Comparison of ENCODE assay signal across 10 cellular contexts in the genomic region with DNA sequence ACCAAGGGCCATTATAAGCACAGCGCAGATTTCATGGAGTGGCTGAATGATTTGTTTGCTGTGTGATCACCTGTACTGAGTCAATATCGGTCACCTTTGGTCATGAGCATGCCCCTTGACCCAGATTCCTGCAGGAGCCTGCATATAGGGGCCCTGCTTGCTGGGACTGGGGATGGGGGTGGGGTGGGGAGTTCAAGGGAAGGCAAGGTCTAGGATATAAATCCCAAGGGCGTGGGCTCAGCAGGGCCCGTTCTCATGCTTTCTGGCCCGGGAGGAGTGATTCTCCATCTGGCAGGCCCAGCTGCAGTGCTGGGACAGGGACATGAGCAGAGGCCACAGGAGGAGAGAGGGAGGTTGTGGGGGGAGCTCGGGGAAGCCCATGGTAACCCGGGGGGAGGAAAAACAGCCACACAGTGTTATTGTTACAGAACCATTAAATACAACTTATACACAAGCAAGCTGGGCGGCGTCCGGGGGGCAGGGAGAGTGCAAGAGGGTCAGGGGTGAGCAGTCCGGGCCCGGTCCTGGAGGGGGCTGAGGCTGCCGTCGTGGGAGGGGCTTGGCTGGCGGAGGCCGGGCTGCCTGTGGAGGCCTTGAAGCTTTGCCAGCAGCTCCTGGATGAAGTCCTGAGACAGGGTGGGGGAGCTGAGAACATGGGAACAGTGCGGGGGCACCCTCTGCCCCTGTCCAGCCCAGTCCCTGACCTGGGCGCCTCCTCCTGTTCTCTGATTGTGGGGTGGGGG. TPM values are rescaled to one million over a fixed set of nuclear protein-coding genes. Genes with fewer than 3 reads are reported as not detected.
DNase-seq lines count a peak whose midpoint lies in the region; ATAC-seq and TF ChIP-seq lines count a peak whose summit lies in the region.
"Had no signal": no experiment of that assay in that cellular context is flagged by ENCODE, and none has a peak within 500 bp of the region (broad histone marks: within the 10 kb centered on the region; RNA-seq: fewer than 3 reads in every experiment).

No MANE protein-coding gene starts in this region.

- H3K4me3 ChIP-seq in thoracic aorta = peak overlapping the region; percentile 90

- H3K36me3 ChIP-seq in thoracic aorta = peaks cover 3% of the 10 kb centered on the region

- DNase-seq in NCI-H524 treated with DMSO at 0.1 percent for 48 hours (lab: John Stamatoyannopoulos, UW) (peak; percentile 68), epithelial cell of prostate (ENCODE audit: low read depth, low spot score) (no peak), mesothelial cell of epicardium (ENCODE audit: low spot score in 2 of 2, unreplicated experiment in 2 of 2) (no peak), thoracic aorta (ENCODE audit: low spot score) (peak; percentile 61), OCI-M1 (lab: John Stamatoyannopoulos, UW) (no peak), T1000 (lab: John Stamatoyannopoulos, UW) (no peak)
- DNase-seq in activated naive CD8-positive, alpha-beta T cell treated with anti-CD3 and anti-CD28 coated beads, Interleukin-2, amount 50 U/mL, for 24 hours = no peak
- DNase-seq: activated CD4-positive, alpha-beta T cell treated with anti-CD3 and anti-CD28 coated beads, Interleukin-2, amount 50 U/mL, for 1 hour; Karpas-422 had no signal

- no peaks in the 10 kb centered on the region for H3K9me3 ChIP-seq in thoracic aorta

- peaks cover 40% of the 10 kb centered on the region for H3K4me1 Mint-ChIP-seq in mesothelial cell of epicardium
- H3K4me1 Mint-ChIP-seq in activated naive CD8-positive, alpha-beta T cell treated with anti-CD3 and anti-CD28 coated beads, Interleukin-2, amount 50 U/mL, for 24 hours = peaks cover 11% of the 10 kb centered on the region

- H3K27ac ChIP-seq in epithelial cell of prostate = peak overlapping the region; percentile 66
- H3K27ac ChIP-seq in thoracic aorta = peak overlapping the region; percentile 95 to 98

- H3K27ac Mint-ChIP-seq in mesothelial cell of epicardium = peak overlapping the region; percentile 89
- no peak overlapping the region for H3K27ac Mint-ChIP-seq in activated naive CD8-positive, alpha-beta T cell treated with anti-CD3 and anti-CD28 coated beads, Interleukin-2, amount 50 U/mL, for 24 hours

- no peaks in the 10 kb centered on the region for H3K36me3 Mint-ChIP-seq in mesothelial cell of epicardium
- H3K36me3 Mint-ChIP-seq in activated naive CD8-positive, alpha-beta T cell treated with anti-CD3 and anti-CD28 coated beads, Interleukin-2, amount 50 U/mL, for 24 hours (ENCODE audit: low read depth) = no peaks in the 10 kb centered on the region

- no peaks in the 10 kb centered on the region for H3K9me3 Mint-ChIP-seq in mesothelial cell of epicardium
- H3K9me3 Mint-ChIP-seq in activated naive CD8-positive, alpha-beta T cell treated with anti-CD3 and anti-CD28 coated beads, Interleukin-2, amount 50 U/mL, for 24 hours = no peaks in the 10 kb centered on the region

- peaks cover 44 to 89% of the 10 kb centered on the region in 2 donors for H3K4me1 ChIP-seq in thoracic aorta (ENCODE audit: control insufficient read depth in 1 of 2, low read depth in 2 of 2)

- no peaks in the 10 kb centered on the region for H3K27me3 Mint-ChIP-seq in mesothelial cell of epicardium (ENCODE audit: low read depth)
- peaks cover 16% of the 10 kb centered on the region for H3K27me3 Mint-ChIP-seq in activated naive CD8-positive, alpha-beta T cell treated with anti-CD3 and anti-CD28 coated beads, Interleukin-2, amount 50 U/mL, for 24 hours

- ATAC-seq in thoracic aorta (ENCODE audit: insufficient number of reproducible peaks, low FRiP score, low read depth) (peak; percentile 14), GM19351 (IDR thresholded peaks at IDR 0.05; ENCODE audit: unreplicated experiment) (no peak)
- no peak for ATAC-seq in activated naive CD8-positive, alpha-beta T cell treated with anti-CD3 and anti-CD28 coated beads, Interleukin-2, amount 50 U/mL, for 24 hours

- H3K27me3 ChIP-seq in thoracic aorta (replicated peaks; ENCODE audit: insufficient read depth) = no peaks in the 10 kb centered on the region

- TF ChIP-seq CTCF in mesothelial cell of epicardium (IDR thresholded peaks at IDR 0.05; ENCODE audit: unreplicated experiment) = no peak
- no peak for TF ChIP-seq CTCF in thoracic aorta (IDR thresholded peaks at IDR 0.05)

- H3K4me3 Mint-ChIP-seq in mesothelial cell of epicardium = no peak overlapping the region
- no peak overlapping the region for H3K4me3 Mint-ChIP-seq in activated naive CD8-positive, alpha-beta T cell treated with anti-CD3 and anti-CD28 coated beads, Interleukin-2, amount 50 U/mL, for 24 hours

RNA-seq across cellular contexts. Expression of a gene that starts 5.2 kb away (rescaled TPM):
- total RNA-seq in mesothelial cell of epicardium = 13.6 to 14.8 TPM (median 13.8 TPM) in 3 replicates
- 100 to 1,000 TPM; 618 to 908 TPM for total RNA-seq in thoracic aorta

RNA-seq across cellular contexts. Expression of a gene that starts 13.4 kb away (rescaled TPM):
- 277 to 312 TPM (median 299 TPM) in 3 replicates for total RNA-seq in mesothelial cell of epicardium
- total RNA-seq in thoracic aorta = 100 to 1,000 TPM; 218 to 480 TPM

RNA-seq across cellular contexts. Expression of a gene that starts 27.0 kb away (rescaled TPM):
- 3.9 to 4.2 TPM (median 4.0 TPM) in 3 replicates for total RNA-seq in mesothelial cell of epicardium
- total RNA-seq in thoracic aorta = 1 to 10 TPM in 1 of 2 donors, under 1 TPM in 1; 0.85 to 1.2 TPM

RNA-seq across cellular contexts. Expression of a gene that starts 53.1 kb away (rescaled TPM):
- total RNA-seq in mesothelial cell of epicardium (4.2 to 5.9 TPM (median 4.6 TPM) in 3 replicates), thoracic aorta (1 to 10 TPM in 1 of 2 donors, not detected in 1; 6.7 TPM)

Comparison
In these comparisons a context has a peak if more than half of its experiments do, and no peak if none do; other contexts are left out.
1. DNase-seq: peak in NCI-H524 treated with DMSO at 0.1 percent for 48 hours (single experiment) and thoracic aorta (single experiment); none in epithelial cell of prostate (single experiment), mesothelial cell of epicardium (0 of 2), activated naive CD8-positive, alpha-beta T cell treated with anti-CD3 and anti-CD28 coated beads, Interleukin-2, amount 50 U/mL, for 24 hours (single experiment), OCI-M1 (single experiment) and T1000 (single experiment).
2. RNA of a gene that starts 5.2 kb away (total RNA-seq): 618 to 908 TPM in thoracic aorta; 13.6 to 14.8 TPM in mesothelial cell of epicardium; every median in the first group is over 10 times any median in the second.